ENCODE assay signal across 24 cellular contexts in genomic region chr7:155983176-155983815, GRCh38.
"Had no signal": no experiment of that assay in that cellular context is flagged by ENCODE, and none has a peak within 500 bp of the region (broad histone marks: within the 10 kb centered on the region; RNA-seq: fewer than 3 reads in every experiment).

No MANE protein-coding gene starts in this region.

- H3K27me3 Mint-ChIP-seq: activated naive CD8-positive, alpha-beta T cell had no signal

- H3K36me3 Mint-ChIP-seq: activated naive CD8-positive, alpha-beta T cell; memory B cell; naive B cell; neural progenitor cell had no signal

- H3K4me3 ChIP-seq: cardiac muscle cell, dorsolateral prefrontal cortex, left ventricle myocardium inferior, mucosa of descending colon, neural progenitor cell, ovary, spleen, upper lobe of left lung had no signal

- DNase-seq: activated CD4-positive, alpha-beta T cell treated with anti-CD3 and anti-CD28 coated beads, Interleukin-2, amount 10 ng/mL, durations not matched to agents 24 days and 14 days; activated CD4-positive, CD25-positive, alpha-beta regulatory T cell; activated gamma-delta T cell treated with Interleukin-2 at 50 U/mL for 16 hours; activated T-cell treated with anti-CD3 and anti-CD28 coated beads for 4 hours; amniotic stem cell; foreskin keratinocyte; glutamatergic neuron; kidney; left ventricle myocardium inferior; mucosa of descending colon; naive B cell; ovary; spleen; stimulated activated CD4-positive, alpha-beta T cell treated with anti-CD3 and anti-CD28 coated beads, Interleukin-4, amount 100 ng/mL, for 4 hours; stimulated activated naive CD4-positive, alpha-beta T cell; T-helper 1 cell; T-helper 9 cell had no signal

- H3K27ac ChIP-seq: cardiac muscle cell, dorsolateral prefrontal cortex, foreskin keratinocyte, left ventricle myocardium inferior, neural progenitor cell, ovary, spleen, upper lobe of left lung had no signal

- ATAC-seq: foreskin keratinocyte, mucosa of descending colon had no signal

- H3K27ac Mint-ChIP-seq: activated CD4-positive, alpha-beta T cell treated with anti-CD3 and anti-CD28 coated beads, Interleukin-2, amount 10 ng/mL, durations not matched to agents 24 days and 14 days; activated naive CD8-positive, alpha-beta T cell; activated T-helper 1 cell treated with anti-CD3 and anti-CD28 coated beads, Interleukin-12 subunit alpha, Interleukin-12 subunit beta, Interleukin-2, Interleukin-4 antibody, amounts not matched to agents 30 ng/mL and 10 ng/mL and 1 ng/mL, durations not matched to agents 14 hours and 24 hours and 36 hours; memory B cell; naive B cell; neural progenitor cell had no signal

- H2AFZ ChIP-seq: neural progenitor cell had no signal

- H3K9me3 Mint-ChIP-seq: activated CD4-positive, alpha-beta T cell treated with anti-CD3 and anti-CD28 coated beads, Interleukin-2, amount 10 ng/mL, durations not matched to agents 24 days and 14 days; activated T-helper 1 cell treated with anti-CD3 and anti-CD28 coated beads, Interleukin-12 subunit alpha, Interleukin-12 subunit beta, Interleukin-2, Interleukin-4 antibody, amounts not matched to agents 30 ng/mL and 10 ng/mL and 1 ng/mL, durations not matched to agents 14 hours and 24 hours and 36 hours had no signal

- H3K9ac ChIP-seq: neural progenitor cell had no signal

- H3K27me3 ChIP-seq: cardiac muscle cell, foreskin keratinocyte, neural progenitor cell, ovary, upper lobe of left lung had no signal

- H3K36me3 ChIP-seq: cardiac muscle cell, left ventricle myocardium inferior, neural progenitor cell, ovary, spleen, upper lobe of left lung had no signal

- H3K4me1 ChIP-seq: foreskin keratinocyte, left ventricle myocardium inferior, neural progenitor cell, spleen, upper lobe of left lung had no signal

- H3K4me2 ChIP-seq: neural progenitor cell had no signal

- H3K9me3 ChIP-seq: left ventricle myocardium inferior, mucosa of descending colon, ovary, spleen, upper lobe of left lung had no signal

- H3K4me1 Mint-ChIP-seq: activated CD4-positive, alpha-beta T cell treated with anti-CD3 and anti-CD28 coated beads, Interleukin-2, amount 10 ng/mL, durations not matched to agents 24 days and 14 days; memory B cell; naive B cell had no signal

- H3K4me3 Mint-ChIP-seq: activated CD4-positive, alpha-beta T cell treated with anti-CD3 and anti-CD28 coated beads, Interleukin-2, amount 10 ng/mL, durations not matched to agents 24 days and 14 days; activated naive CD8-positive, alpha-beta T cell; activated T-helper 1 cell treated with anti-CD3 and anti-CD28 coated beads, Interleukin-12 subunit alpha, Interleukin-12 subunit beta, Interleukin-2, Interleukin-4 antibody, amounts not matched to agents 30 ng/mL and 10 ng/mL and 1 ng/mL, durations not matched to agents 14 hours and 24 hours and 36 hours; memory B cell; naive B cell; neural progenitor cell had no signal
